8 cellular contexts compared by ENCODE assay signal in genomic region chr15:74995779-74996765, GRCh38. TPM values are rescaled to one million over a fixed set of nuclear protein-coding genes. Genes with fewer than 3 reads are reported as not detected.
DNase-seq lines count a peak whose midpoint lies in the region; ATAC-seq and TF ChIP-seq lines count a peak whose summit lies in the region.

No MANE protein-coding gene starts in this region.

- H3K27me3 ChIP-seq in HUES64 (ENCODE audit: insufficient read depth, low read length) (peaks cover 18% of the 10 kb centered on the region), gastroesophageal sphincter (peaks cover 52% of the 10 kb centered on the region)

- intact Hi-C loops in posterior vena cava (cut with DNase I) = no loop called here

- H3K4me1 Mint-ChIP-seq in WTC11 = peaks cover 20% of the 10 kb centered on the region

- WGBS in HUES64 = 9% methylated on average over 41 of the region's 42 CpGs
- WGBS in gastroesophageal sphincter (ENCODE audit: low coverage in 1 of 2), 2 donors = 7 to 27% methylated on average over 3 to 4 of the region's 42 CpGs

- TF ChIP-seq EP300 in gastroesophageal sphincter (IDR thresholded peaks at IDR 0.05) = no peak

- H3K27ac ChIP-seq in HUES64 (ENCODE audit: low read depth, low read length) (0 out of 2 replicates have a peak overlapping the region, but pooled peaks have one; percentile 41), gastroesophageal sphincter (peak overlapping the region in 1 of 4 donors; percentile 51)

- TF ChIP-seq POLR2A in gastroesophageal sphincter (IDR thresholded peaks at IDR 0.05) = no peak

- H3K4me3 ChIP-seq in HUES64 (ENCODE audit: low read length) = peak overlapping the region; percentile 85
- peak overlapping the region; percentile 31 to 64 for H3K4me3 ChIP-seq in gastroesophageal sphincter

- POLR2A ChIA-PET in WTC11 (lab: Charles Lee) = interaction anchor here (0.5 to 1.4 kb wide), 6 partner anchors 22 to 604 kb away, joined by 3 to 14 read pairs (median 4); partner anchors contain the start of genes RPP25 and SIN3A

- CTCF ChIA-PET in WTC11 (lab: Charles Lee) = interaction anchor here (0.6 to 2.7 kb wide), 21 partner anchors 12 to 372 kb away, joined by 3 to 17 read pairs (median 5); partner anchors contain the start of genes C15orf39, CSK, PPCDC and RPP25

- TF ChIP-seq CTCF in WTC11 (IDR thresholded peaks at IDR 0.05) (no peak), gastroesophageal sphincter (IDR thresholded peaks at IDR 0.05) (no peak)

- H3K9me3 ChIP-seq in HUES64 (ENCODE audit: insufficient read depth, low read depth, low read length) = no peaks in the 10 kb centered on the region
- H3K9me3 ChIP-seq in gastroesophageal sphincter = no peaks in the 10 kb centered on the region

- peak overlapping the region; percentile 79 for H3K4me3 Mint-ChIP-seq in WTC11

- H3K4me1 ChIP-seq in HUES64 (ENCODE audit: insufficient read depth, low read length) (peaks cover 5% of the 10 kb centered on the region), gastroesophageal sphincter (peaks cover 3 to 21% (median 9%) of the 10 kb centered on the region in 3 donors)

- H3K9ac ChIP-seq in HUES64 (ENCODE audit: low read depth, low read length) = peak overlapping the region; percentile 81

- H3K36me3 ChIP-seq in HUES64 (ENCODE audit: insufficient read depth, low read length) (no peaks in the 10 kb centered on the region), gastroesophageal sphincter (no peaks in the 10 kb centered on the region)

- DNase-seq in Ammon's horn (ENCODE audit: low spot score) (peak; percentile 64), WTC11 (ENCODE audit: low spot score) (peak; percentile 59), posterior vena cava (ENCODE audit: low spot score) (peak; percentile 76), NCI-H1048 (lab: John Stamatoyannopoulos, UW) (no peak)

- ATAC-seq in WTC11 (peak; percentile 46), gastroesophageal sphincter (peak; percentile 39), HG03025 (IDR thresholded peaks at IDR 0.05; ENCODE audit: low FRiP score, unreplicated experiment) (no peak), HG02973 (IDR thresholded peaks at IDR 0.05; ENCODE audit: unreplicated experiment) (no peak)

- no peaks in the 10 kb centered on the region for H3K9me3 Mint-ChIP-seq in WTC11

- peaks cover 14% of the 10 kb centered on the region for H3K36me3 Mint-ChIP-seq in WTC11

- peaks cover 18% of the 10 kb centered on the region for H3K27me3 Mint-ChIP-seq in WTC11 (ENCODE audit: low read depth)

- no peak overlapping the region for H3K27ac Mint-ChIP-seq in WTC11

TF ChIP-seq in WTC11, 78 proteins besides CTCF, POLR2A, EP300 and RAD21:
- peak; percentile 32; the same call in 1 of the 2 replicates for TF ChIP-seq ETV6 (CRISPR knock-in tag; IDR thresholded peaks at IDR 0.05)
- TF ChIP-seq, protein P1, sequence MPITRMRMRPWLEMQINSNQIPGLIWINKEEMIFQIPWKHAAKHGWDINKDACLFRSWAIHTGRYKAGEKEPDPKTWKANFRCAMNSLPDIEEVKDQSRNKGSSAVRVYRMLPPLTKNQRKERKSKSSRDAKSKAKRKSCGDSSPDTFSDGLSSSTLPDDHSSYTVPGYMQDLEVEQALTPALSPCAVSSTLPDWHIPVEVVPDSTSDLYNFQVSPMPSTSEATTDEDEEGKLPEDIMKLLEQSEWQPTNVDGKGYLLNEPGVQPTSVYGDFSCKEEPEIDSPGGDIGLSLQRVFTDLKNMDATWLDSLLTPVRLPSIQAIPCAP (CRISPR knock-in tag; IDR thresholded peaks at IDR 0.05) = 0 out of 2 replicates have a peak, but pooled peaks have one; percentile 21
- TF ChIP-seq, protein P2, sequence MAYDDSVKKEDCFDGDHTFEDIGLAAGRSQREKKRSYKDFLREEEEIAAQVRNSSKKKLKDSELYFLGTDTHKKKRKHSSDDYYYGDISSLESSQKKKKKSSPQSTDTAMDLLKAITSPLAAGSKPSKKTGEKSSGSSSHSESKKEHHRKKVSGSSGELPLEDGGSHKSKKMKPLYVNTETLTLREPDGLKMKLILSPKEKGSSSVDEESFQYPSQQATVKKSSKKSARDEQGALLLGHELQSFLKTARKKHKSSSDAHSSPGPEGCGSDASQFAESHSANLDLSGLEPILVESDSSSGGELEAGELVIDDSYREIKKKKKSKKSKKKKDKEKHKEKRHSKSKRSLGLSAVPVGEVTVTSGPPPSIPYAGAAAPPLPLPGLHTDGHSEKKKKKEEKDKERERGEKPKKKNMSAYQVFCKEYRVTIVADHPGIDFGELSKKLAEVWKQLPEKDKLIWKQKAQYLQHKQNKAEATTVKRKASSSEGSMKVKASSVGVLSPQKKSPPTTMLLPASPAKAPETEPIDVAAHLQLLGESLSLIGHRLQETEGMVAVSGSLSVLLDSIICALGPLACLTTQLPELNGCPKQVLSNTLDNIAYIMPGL (CRISPR knock-in tag; IDR thresholded peaks at IDR 0.05) = no peak
- no peak for TF ChIP-seq USF2 (CRISPR knock-in tag; IDR thresholded peaks at IDR 0.05)
- TF ChIP-seq ZNF138 (CRISPR knock-in tag; conservative IDR thresholded peaks at IDR 0.05) = 0 out of 2 replicates have a peak, but pooled peaks have one; percentile 46

RNA-seq across cellular contexts. Expression of gene SCAMP5, which starts 0.7 kb away (rescaled TPM):
- 25.0 TPM for polyA plus RNA-seq in HUES64 (2013, experiment 1 of 2)
- 29.3 TPM for polyA plus RNA-seq in HUES64 (2013, experiment 2 of 2)
- total RNA-seq in WTC11 (2021) = 65.7 to 70.1 TPM (median 67.0 TPM) in 3 replicates
- total RNA-seq in gastroesophageal sphincter = 10 to 100 TPM in 1 of 4 donors, 1 to 10 TPM in 3; 2.2 to 10.1 (median 5.6) TPM
- total RNA-seq in posterior vena cava = 1 to 10 TPM; 2.4 to 2.9 TPM

RNA-seq across cellular contexts. Expression of gene PPCDC, which starts 27.3 kb away (rescaled TPM):
- 12.9 TPM for polyA plus RNA-seq in HUES64 (2013, experiment 1 of 2)
- 13.6 TPM for polyA plus RNA-seq in HUES64 (2013, experiment 2 of 2)
- total RNA-seq in WTC11 (2021) = 25.7 to 30.1 TPM (median 27.8 TPM) in 3 replicates
- 10 to 100 TPM in 3 of 4 donors, 1 to 10 TPM in 1; 7.8 to 14.2 (median 12.9) TPM for total RNA-seq in gastroesophageal sphincter
- 10 to 100 TPM in 1 of 2 donors, 1 to 10 TPM in 1; 9.2 to 11.0 TPM for total RNA-seq in posterior vena cava

RNA-seq across cellular contexts. Expression of gene RPP25, which starts 39.5 kb away (rescaled TPM):
- 10.2 TPM for polyA plus RNA-seq in HUES64 (2013, experiment 1 of 2)
- polyA plus RNA-seq in HUES64 (2013, experiment 2 of 2) = 11.5 TPM
- total RNA-seq in WTC11 (2021) (28.3 to 31.3 TPM (median 29.0 TPM) in 3 replicates), gastroesophageal sphincter (1 to 10 TPM; 1.6 to 8.0 (median 6.7) TPM), posterior vena cava (1 to 10 TPM; 7.5 to 9.3 TPM)

RNA-seq across cellular contexts. Expression of gene COX5A, which starts 58.2 kb away (rescaled TPM):
- polyA plus RNA-seq in HUES64 (2013, experiment 1 of 2) = 327 TPM
- 346 TPM for polyA plus RNA-seq in HUES64 (2013, experiment 2 of 2)
- total RNA-seq in WTC11 (2021) = 336 to 355 TPM (median 354 TPM) in 3 replicates
- 100 to 1,000 TPM in 2 of 4 donors, 10 to 100 TPM in 2; 57.9 to 105 (median 94.5) TPM for total RNA-seq in gastroesophageal sphincter
- 100 to 1,000 TPM in 1 of 2 donors, 10 to 100 TPM in 1; 90.6 to 101 TPM for total RNA-seq in posterior vena cava

Comparison
In these comparisons a context has a peak if more than half of its experiments do, and no peak if none do; other contexts are left out.
1. ATAC-seq: peak in WTC11 (single experiment) and gastroesophageal sphincter (single experiment); none in HG03025 (single experiment) and HG02973 (single experiment).